In the genomic region with DNA sequence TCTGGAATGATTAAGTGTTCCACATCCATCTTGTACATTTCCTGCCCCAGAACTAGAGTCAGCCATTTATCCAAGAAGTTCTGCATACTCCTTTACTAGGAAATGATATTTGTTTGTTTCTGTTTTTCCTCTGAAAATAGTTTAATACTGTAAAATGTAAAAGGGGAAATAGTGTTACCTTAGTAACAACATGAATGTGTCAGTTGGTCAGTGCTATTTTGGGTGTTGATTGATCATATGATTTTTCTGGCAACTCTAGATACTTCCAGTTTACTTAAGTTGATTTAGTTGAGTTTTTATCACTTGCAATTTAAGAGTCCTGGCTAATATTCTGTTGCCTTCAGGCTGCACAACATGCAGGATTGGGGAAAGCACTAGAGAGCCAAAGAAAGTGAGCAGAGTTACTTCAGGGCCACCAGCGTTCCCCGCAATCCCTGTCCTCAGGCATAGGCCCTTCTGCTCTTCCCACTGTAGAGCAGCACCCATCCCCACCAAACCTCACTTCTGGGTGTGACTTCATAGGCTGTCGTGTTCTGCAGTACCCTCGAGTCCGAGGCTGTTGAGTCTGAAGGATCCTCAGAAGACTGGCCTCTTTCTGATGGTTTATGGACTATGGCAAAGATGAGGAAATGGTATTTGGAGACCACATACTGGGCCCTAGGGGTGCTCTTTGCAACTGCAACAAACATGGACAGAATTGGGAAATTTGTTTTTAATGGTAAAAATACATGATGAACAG, we compare ENCODE assay signal across 9 cellular contexts.
A peak's percentile ranks its signal among the peaks of the same experiment; 100 is the strongest.
DNase-seq lines count a peak whose midpoint lies in the region; ATAC-seq, FAIRE-seq and TF ChIP-seq lines count a peak whose summit lies in the region.
"Had no signal": no experiment of that assay in that cellular context is flagged by ENCODE, and none has a peak within 500 bp of the region (broad histone marks: within the 10 kb centered on the region; RNA-seq: fewer than 3 reads in every experiment).

No MANE protein-coding gene starts in this region.

- H3K4me1 ChIP-seq in gastroesophageal sphincter (peaks cover 0 to 34% (median 9%) of the 10 kb centered on the region in 3 donors), pancreas (peaks cover 4 to 9% (median 6%) of the 10 kb centered on the region in 3 donors)

- H3K9me3 ChIP-seq in gastroesophageal sphincter (no peaks in the 10 kb centered on the region), pancreas (no peaks in the 10 kb centered on the region)

- peaks cover 0 to 83% of the 10 kb centered on the region in 2 donors for H3K36me3 ChIP-seq in gastroesophageal sphincter
- H3K36me3 ChIP-seq in pancreas: peaks cover 0 to 45% (median 13%) of the 10 kb centered on the region in 3 donors

- peak; percentile 48 for ATAC-seq in gastroesophageal sphincter
- peak; percentile 45 to 71 (median 56) for ATAC-seq in pancreas
- ATAC-seq in GM19452 (IDR thresholded peaks at IDR 0.05; ENCODE audit: unreplicated experiment): no peak
- ATAC-seq in GM21423 (IDR thresholded peaks at IDR 0.05; ENCODE audit: unreplicated experiment): no peak

- no peaks in the 10 kb centered on the region for H3K27me3 ChIP-seq in gastroesophageal sphincter
- no peaks in the 10 kb centered on the region for H3K27me3 ChIP-seq in pancreas

- no peak for TF ChIP-seq POLR2A in gastroesophageal sphincter (IDR thresholded peaks at IDR 0.05)

- intact Hi-C loops in pancreas (cut with DNase I): no loop called here

- DNase-seq in ELR (ENCODE audit: low read depth) (peak; percentile 25), RPMI7951 (ENCODE audit: low read depth) (peak; percentile 12), pancreas (no peak), occipital lobe (lab: John Stamatoyannopoulos, UW) (no peak), DMS153 treated with DMSO at 0.1 percent for 48 hours (lab: John Stamatoyannopoulos, UW; ENCODE audit: unreplicated experiment) (no peak)
- DNase-seq: erythroblast had no signal

- no peak for TF ChIP-seq EP300 in gastroesophageal sphincter (IDR thresholded peaks at IDR 0.05)

- H3K27ac ChIP-seq in gastroesophageal sphincter (peak overlapping the region; percentile 18 to 52 (median 40)), pancreas (peak overlapping the region in 1 of 4 donors; percentile 36)

- FAIRE-seq in pancreas (lab: Jason Lieb, UNC): peak; percentile 60

- 96 to 100% methylated on average over 3 to 5 of the region's 5 CpGs for WGBS in gastroesophageal sphincter (ENCODE audit: low coverage in 1 of 2), 2 donors
- 75 to 84% methylated on average over 5 of the region's 5 CpGs for WGBS in pancreas, 2 donors

- TF ChIP-seq CTCF in gastroesophageal sphincter (IDR thresholded peaks at IDR 0.05): peak in 1 of 4 experiments; percentile 14
- peak in 1 of 4 donors; percentile 10 for TF ChIP-seq CTCF in pancreas (IDR thresholded peaks at IDR 0.05)

- H3K4me3 ChIP-seq in gastroesophageal sphincter (no peak overlapping the region), pancreas (no peak overlapping the region)

Comparison
In these comparisons a context has a peak if more than half of its experiments do, and no peak if none do; other contexts are left out.
1. DNase-seq: peak in ELR (single experiment) and RPMI7951 (single experiment); none in pancreas (0 of 6), occipital lobe (single experiment) and DMS153 treated with DMSO at 0.1 percent for 48 hours (single experiment).
2. ATAC-seq: peak in gastroesophageal sphincter (single experiment) and pancreas (4 of 4); none in GM19452 (single experiment) and GM21423 (single experiment).